ENCODE assay signal across 8 cellular contexts in the genomic region with DNA sequence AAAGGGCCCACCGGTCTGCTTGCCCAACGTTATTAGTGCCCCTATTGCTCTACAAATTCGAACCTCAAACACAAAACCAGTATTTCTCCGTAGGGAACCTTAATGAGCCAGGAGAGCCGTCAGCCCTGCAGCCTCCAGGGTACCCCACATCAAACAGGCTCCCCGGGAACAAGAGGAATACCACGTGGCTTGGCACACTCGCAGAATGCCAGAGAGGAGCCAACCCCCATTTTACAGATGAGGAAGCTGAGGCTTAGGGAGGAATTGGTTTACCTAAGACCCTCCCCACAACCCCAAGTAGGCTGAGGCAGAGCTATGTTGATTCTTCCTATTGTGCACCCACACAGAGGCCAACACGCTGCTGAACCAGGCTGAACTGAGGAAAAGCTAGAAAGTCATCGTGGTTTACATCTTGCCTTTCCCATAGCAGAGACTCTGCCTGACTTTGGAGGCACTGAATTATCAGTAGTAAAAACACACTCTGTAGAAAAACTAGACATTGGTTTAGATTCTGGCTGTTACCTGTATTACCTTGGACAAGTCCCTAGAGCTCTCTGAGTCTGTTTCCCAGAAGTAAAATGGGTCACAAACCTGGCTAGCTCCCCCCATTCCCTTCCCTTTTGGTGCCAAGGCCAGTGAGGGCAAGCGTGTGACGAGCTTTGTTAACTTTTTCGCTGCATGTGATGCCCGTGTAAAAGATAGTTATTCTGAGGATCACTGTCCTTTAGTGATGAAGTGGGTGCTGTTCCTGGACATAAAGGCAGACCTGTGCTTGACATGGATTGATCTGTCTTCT. TPM values are rescaled to one million over a fixed set of nuclear protein-coding genes. Genes with fewer than 3 reads are reported as not detected.
DNase-seq lines count a peak whose midpoint lies in the region; ATAC-seq and TF ChIP-seq lines count a peak whose summit lies in the region.

No MANE protein-coding gene starts in this region.

- ATAC-seq in upper lobe of left lung (ENCODE audit: low FRiP score in 2 of 2) (no peak), GM18873 (IDR thresholded peaks at IDR 0.05; ENCODE audit: low FRiP score, unreplicated experiment) (no peak), HG03139 (IDR thresholded peaks at IDR 0.05; ENCODE audit: unreplicated experiment) (no peak), GM19467 (IDR thresholded peaks at IDR 0.05; ENCODE audit: unreplicated experiment) (no peak)

- peak overlapping the region; percentile 99 for H3K4me3 ChIP-seq in HEK293 (ENCODE audit: low read depth, low read length)
- peak overlapping the region; percentile 97 to 98 for H3K4me3 ChIP-seq in ascending aorta
- peak overlapping the region; percentile 97 for H3K4me3 ChIP-seq in lower leg skin (ENCODE audit: low read depth, poor library complexity, severe bottlenecking)
- peak overlapping the region; percentile 56 to 98 (median 84) for H3K4me3 ChIP-seq in upper lobe of left lung

- intact Hi-C loops in ascending aorta (cut with DNase I) (loop anchor here (2.0 kb wide), 1 partner anchor 95 kb away; a partner anchor contains a TSS), lower leg skin (cut with DNase I; ENCODE audit: low total_unique reads) (no loop called here)

- WGBS in lower leg skin, 2 donors = 39% methylated on average over 14 of the region's 14 CpGs
- WGBS in upper lobe of left lung, 2 donors = 41 to 51% methylated on average over 10 to 13 of the region's 14 CpGs

- peak overlapping the region; percentile 84 for H3K27ac ChIP-seq in 22Rv1
- peak overlapping the region; percentile 65 for H3K27ac ChIP-seq in HEK293 (ENCODE audit: extremely low read depth, low read depth, low read length)
- H3K27ac ChIP-seq in ascending aorta = peak overlapping the region; percentile 92 to 93
- H3K27ac ChIP-seq in upper lobe of left lung = peak overlapping the region; percentile 84 to 96 (median 91)

- TF ChIP-seq POLR2A in lower leg skin (IDR thresholded peaks at IDR 0.05) (no peak), upper lobe of left lung (IDR thresholded peaks at IDR 0.05) (no peak)

- DNase-seq in ascending aorta (ENCODE audit: low spot score in 2 of 2) (no peak), lower leg skin (ENCODE audit: low spot score in 2 of 2) (no peak), upper lobe of left lung (no peak)

- H3K36me3 ChIP-seq in HEK293 (ENCODE audit: control insufficient read depth in 2 of 2, insufficient read depth in 1 of 2, low read length in 2 of 2) (peaks cover 0 to 38% of the 10 kb centered on the region in 2 experiments; a peak in 1 of 3 replicates), ascending aorta (peaks cover 1 to 15% of the 10 kb centered on the region in 2 donors), upper lobe of left lung (peaks cover 5 to 18% (median 9%) of the 10 kb centered on the region in 4 donors)

- TF ChIP-seq CTCF in 22Rv1 (IDR thresholded peaks at IDR 0.05) (no peak), HEK293 (tag by site-specific recombination; IDR thresholded peaks at IDR 0.05) (no peak), ascending aorta (IDR thresholded peaks at IDR 0.05) (no peak), lower leg skin (IDR thresholded peaks at IDR 0.05) (no peak), upper lobe of left lung (IDR thresholded peaks at IDR 0.05) (no peak)

- H3K9me3 ChIP-seq in HEK293 (ENCODE audit: control insufficient read depth, insufficient read depth, low read depth, low read length) (no peaks in the 10 kb centered on the region), ascending aorta (no peaks in the 10 kb centered on the region), upper lobe of left lung (no peaks in the 10 kb centered on the region)

- TF ChIP-seq EP300 in upper lobe of left lung (IDR thresholded peaks at IDR 0.05) = no peak

- H3K4me1 ChIP-seq in HEK293 (ENCODE audit: control insufficient read depth, insufficient read depth, low read length) (no peaks in the 10 kb centered on the region), ascending aorta (peaks cover 0 to 20% of the 10 kb centered on the region in 2 donors), upper lobe of left lung (peaks cover 24 to 34% (median 31%) of the 10 kb centered on the region in 4 donors)

- POLR2A ChIA-PET in HEK293 (lab: Yijun Ruan, JAX) = interaction anchor here (0.6 to 4.3 kb wide), 7 partner anchors 20 to 51 kb away, joined by 3 to 40 read pairs (median 3); a partner anchor contains a TSS

- H3K27me3 ChIP-seq in ascending aorta = no peaks in the 10 kb centered on the region
- H3K27me3 ChIP-seq in upper lobe of left lung = no peaks in the 10 kb centered on the region

- CTCF ChIA-PET in HEK293 (lab: Yijun Ruan, JAX) = interaction anchor here (0.7 to 6.0 kb wide), 9 partner anchors 14 to 503 kb away, joined by 3 to 210 read pairs (median 3); a partner anchor contains a TSS

TF ChIP-seq in HEK293, 187 proteins besides CTCF, POLR2A, EP300 and RAD21:
- TF ChIP-seq ZNF670 (tag by site-specific recombination; IDR thresholded peaks at IDR 0.05; ENCODE audit: low read depth) = no peak
- no peak for TF ChIP-seq ZEB2 (tag by site-specific recombination; IDR thresholded peaks at IDR 0.05)

RNA-seq across cellular contexts. Expression of a gene that starts 0.8 kb away (rescaled TPM):
- total RNA-seq in ascending aorta (7.3 TPM), lower leg skin (10 to 100 TPM; 26.6 to 37.3 (median 33.1) TPM), upper lobe of left lung (10 to 100 TPM; 26.4 to 75.4 (median 36.1) TPM)

RNA-seq across cellular contexts. Expression of a gene that starts 0.9 kb away (rescaled TPM):
- total RNA-seq in ascending aorta (130 TPM), lower leg skin (100 to 1,000 TPM; 166 to 204 (median 185) TPM), upper lobe of left lung (100 to 1,000 TPM in 5 of 6 donors, 10 to 100 TPM in 1; 98.4 to 152 (median 139) TPM)

RNA-seq across cellular contexts. Expression of a gene that starts 27.8 kb away (rescaled TPM):
- total RNA-seq in ascending aorta (215 TPM), lower leg skin (100 to 1,000 TPM in 1 of 4 donors, 10 to 100 TPM in 3; 55.7 to 102 (median 76.8) TPM), upper lobe of left lung (100 to 1,000 TPM in 1 of 6 donors, 10 to 100 TPM in 5; 30.3 to 113 (median 50.4) TPM)

RNA-seq across cellular contexts. Expression of a gene that starts 28.3 kb away (rescaled TPM):
- 44.9 TPM for total RNA-seq in ascending aorta
- total RNA-seq in lower leg skin = 10 to 100 TPM; 12.7 to 47.2 (median 18.1) TPM
- 10 to 100 TPM; 23.5 to 95.3 (median 34.5) TPM for total RNA-seq in upper lobe of left lung

RNA-seq across cellular contexts. Expression of a gene that starts 38.7 kb away (rescaled TPM):
- total RNA-seq in ascending aorta = 19.2 TPM
- total RNA-seq in lower leg skin = under 1 TPM in 2 of 4 donors, not detected in 2; 0.22 to 0.68 TPM
- total RNA-seq in upper lobe of left lung = 10 to 100 TPM in 1 of 6 donors, 1 to 10 TPM in 1, under 1 TPM in 4; 0.40 to 10.5 (median 0.79) TPM
